ENCODE assay signal across 13 cellular contexts in genomic region chr1:91647061-91647460, GRCh38.
"Had no signal": no experiment of that assay in that cellular context is flagged by ENCODE, and none has a peak within 500 bp of the region (broad histone marks: within the 10 kb centered on the region; RNA-seq: fewer than 3 reads in every experiment).

No MANE protein-coding gene starts in this region.

- H3K27me3 ChIP-seq: body of pancreas, neutrophil, right atrium auricular region, tibial nerve, vagina had no signal

- H3K27ac ChIP-seq: body of pancreas, neutrophil, right atrium auricular region, skin epidermis, tibial nerve, vagina had no signal

- H3K27me3 Mint-ChIP-seq: naive thymus-derived CD8-positive, alpha-beta T cell had no signal

- H3K4me3 ChIP-seq: body of pancreas, lung, right atrium auricular region, skin epidermis, tibial nerve, vagina had no signal

- DNase-seq: activated CD4-positive, alpha-beta memory T cell treated with anti-CD3 and anti-CD28 coated beads, Interleukin-2, amount 10 ng/mL, durations not matched to agents 7 days and 5 days; body of pancreas; dermis blood vessel endothelial cell; erythroblast; posterior cingulate gyrus; T1000 had no signal

- H3K4me1 ChIP-seq: body of pancreas had no signal

- H3K27ac Mint-ChIP-seq: activated CD4-positive, alpha-beta memory T cell treated with anti-CD3 and anti-CD28 coated beads, Interleukin-2, amount 10 ng/mL, durations not matched to agents 7 days and 5 days had no signal

- H3K36me3 Mint-ChIP-seq: naive thymus-derived CD8-positive, alpha-beta T cell had no signal

- ATAC-seq: body of pancreas; naive thymus-derived CD8-positive, alpha-beta T cell had no signal

- H3K4me3 Mint-ChIP-seq: activated CD4-positive, alpha-beta memory T cell treated with anti-CD3 and anti-CD28 coated beads, Interleukin-2, amount 10 ng/mL, durations not matched to agents 7 days and 5 days; naive thymus-derived CD8-positive, alpha-beta T cell had no signal

- H3K9me3 Mint-ChIP-seq: naive thymus-derived CD8-positive, alpha-beta T cell had no signal

- H3K36me3 ChIP-seq: neutrophil, right atrium auricular region, tibial nerve, vagina had no signal

- H3K9me3 ChIP-seq: body of pancreas, neutrophil, right atrium auricular region, tibial nerve, vagina had no signal
